Comparison of ENCODE assay signal across 8 cellular contexts in the genomic region with DNA sequence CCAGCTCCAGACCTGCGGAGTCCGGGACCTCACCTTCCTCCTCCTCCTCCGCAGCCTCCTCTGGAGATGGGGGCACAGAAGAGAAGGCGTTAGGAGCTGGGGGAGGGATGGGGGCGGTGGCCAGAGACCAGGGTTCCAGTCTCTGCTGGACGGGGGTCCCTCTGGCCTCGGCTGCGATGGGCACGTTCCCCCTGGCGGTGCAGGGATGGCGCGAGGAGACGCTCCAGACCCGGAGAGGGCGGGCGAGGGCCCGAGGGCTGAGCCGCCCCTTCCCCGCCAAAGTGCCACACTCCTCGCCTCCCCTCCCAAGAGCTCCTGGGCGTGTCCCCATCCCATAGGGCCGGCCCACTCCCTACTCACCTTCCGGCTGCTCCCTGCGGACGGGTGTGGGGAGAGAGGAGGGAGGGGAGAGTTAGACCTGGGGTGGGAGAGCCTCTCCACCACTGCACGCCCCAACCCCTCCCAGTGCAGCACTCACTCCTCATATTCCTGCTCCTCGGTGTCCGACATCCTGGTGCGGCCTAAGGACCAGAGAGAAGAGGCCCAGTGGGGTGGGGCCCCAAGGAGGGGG. TPM values are rescaled to one million over a fixed set of nuclear protein-coding genes. Genes with fewer than 3 reads are reported as not detected.
DNase-seq lines count a peak whose midpoint lies in the region; ATAC-seq and TF ChIP-seq lines count a peak whose summit lies in the region.

No MANE protein-coding gene starts in this region.

- peak overlapping the region; percentile 21; the same call in 1 of the 2 replicates for H3K27ac ChIP-seq in SJCRH30
- no peak overlapping the region for H3K27ac ChIP-seq in gastroesophageal sphincter

- peak overlapping the region; percentile 63 for H3K4me3 Mint-ChIP-seq in Calu3 (ENCODE audit: low read depth, unreplicated experiment)

- H3K36me3 ChIP-seq in SJCRH30 (peaks cover 28% of the 10 kb centered on the region), gastroesophageal sphincter (no peaks in the 10 kb centered on the region)

- peaks cover 23% of the 10 kb centered on the region for H3K4me1 ChIP-seq in SJCRH30
- peaks cover 0 to 16% (median 5%) of the 10 kb centered on the region in 3 donors for H3K4me1 ChIP-seq in gastroesophageal sphincter

- CTCF ChIA-PET in Calu3 (lab: Charles Lee): interaction anchor here (0.6 to 1.7 kb wide), 14 partner anchors 11 to 994 kb away, joined by 3 to 19 read pairs (median 4); a partner anchor contains a TSS

- TF ChIP-seq POLR2A in gastroesophageal sphincter (IDR thresholded peaks at IDR 0.05): no peak

- intact Hi-C loops in Calu3 (cut with micrococcal nuclease; ENCODE audit: unreplicated experiment): loop anchor here (5.0 to 10.0 kb wide), 3 partner anchors 238 to 488 kb away; a partner anchor contains a TSS
- intact Hi-C loops in left colon (cut with DNase I, micrococcal nuclease): no loop called here

- no CpG with 5 or more reads among the region's 29 CpGs for WGBS in gastroesophageal sphincter (ENCODE audit: low coverage in 1 of 2), 2 donors

- no TSS peak for BruUV-seq in Calu3 (replicated peaks; lab: Mats Ljungman, UMichigan)

- DNase-seq in Calu3 (peak; percentile 68), SJCRH30 (peak; percentile 81 to 82), left colon (peak in 1 of 2 donors; percentile 22)
- DNase-seq in Jurkat, Clone E6-1 (ENCODE audit: low read depth, low spot score): no peak
- DNase-seq in activated CD4-positive, CD25-positive, alpha-beta regulatory T cell (lab: John Stamatoyannopoulos, UW): no peak
- DNase-seq in stimulated activated CD4-positive, alpha-beta T cell treated with anti-CD3 and anti-CD28 coated beads, Interleukin-15, amount 100 ng/mL, for 24 hours: no peak

- no peaks in the 10 kb centered on the region for H3K27me3 ChIP-seq in SJCRH30
- H3K27me3 ChIP-seq in gastroesophageal sphincter: peaks cover 100% of the 10 kb centered on the region

- peaks cover 16% of the 10 kb centered on the region for H3K36me3 Mint-ChIP-seq in Calu3 (ENCODE audit: insufficient read depth, unreplicated experiment)

- peaks cover 63% of the 10 kb centered on the region for H3K27me3 Mint-ChIP-seq in Calu3 (ENCODE audit: unreplicated experiment)

- ATAC-seq in left colon: peak; percentile 87
- no peak for ATAC-seq in GM18511 (IDR thresholded peaks at IDR 0.05; ENCODE audit: unreplicated experiment)
- no peak for ATAC-seq in gastroesophageal sphincter

- TF ChIP-seq EP300 in gastroesophageal sphincter (IDR thresholded peaks at IDR 0.05): no peak

- TF ChIP-seq CTCF in Calu3 (IDR thresholded peaks at IDR 0.05; ENCODE audit: unreplicated experiment) (no peak), gastroesophageal sphincter (IDR thresholded peaks at IDR 0.05) (no peak)

- no peaks in the 10 kb centered on the region for H3K9me3 Mint-ChIP-seq in Calu3 (ENCODE audit: low read depth, unreplicated experiment)

- peaks cover 24% of the 10 kb centered on the region for H3K4me1 Mint-ChIP-seq in Calu3 (ENCODE audit: low read depth, unreplicated experiment)

- H3K4me3 ChIP-seq in Jurkat, Clone E6-1 (ENCODE audit: low read length): peak overlapping the region; percentile 44
- H3K4me3 ChIP-seq in SJCRH30: peak overlapping the region; percentile 58
- no peak overlapping the region for H3K4me3 ChIP-seq in gastroesophageal sphincter

- no peaks in the 10 kb centered on the region for H3K9me3 ChIP-seq in SJCRH30 (replicated peaks)
- no peaks in the 10 kb centered on the region for H3K9me3 ChIP-seq in gastroesophageal sphincter

- H3K27ac Mint-ChIP-seq in Calu3 (ENCODE audit: unreplicated experiment): no peak overlapping the region

RNA-seq across cellular contexts. Expression of a gene that starts 2.3 kb away (rescaled TPM):
- total RNA-seq in Calu3 (2022) (48.8 and 53.7 TPM in 2 replicates), left colon (under 1 TPM; 0.40 to 0.70 TPM), gastroesophageal sphincter (1 to 10 TPM in 1 of 4 donors, not detected in 3; 4.4 TPM)
- polyA plus RNA-seq in Jurkat, Clone E6-1 (2012; ENCODE audit: insufficient read depth, insufficient read length): 30.1 TPM
- total RNA-seq in SJCRH30 (2014; rRNA removed; shearing (Covaris generic)): 599 and 612 TPM in 2 replicates

RNA-seq across cellular contexts. Expression of a gene that starts 10.8 kb away (rescaled TPM):
- 1.3 and 2.5 TPM in 2 replicates for total RNA-seq in Calu3 (2022)
- 3.0 TPM for polyA plus RNA-seq in Jurkat, Clone E6-1 (2012; ENCODE audit: insufficient read depth, insufficient read length)
- 2.4 and 2.5 TPM in 2 replicates for total RNA-seq in SJCRH30 (2014; rRNA removed; shearing (Covaris generic))
- total RNA-seq in left colon: 1 to 10 TPM in 1 of 2 donors, not detected in 1; 1.1 TPM
- total RNA-seq in gastroesophageal sphincter: not detected

RNA-seq across cellular contexts. Expression of a gene that starts 19.7 kb away (rescaled TPM):
- total RNA-seq in Calu3 (2022) (10.3 and 13.1 TPM in 2 replicates), left colon (1 to 10 TPM in 1 of 2 donors, under 1 TPM in 1; 0.79 to 2.6 TPM), gastroesophageal sphincter (under 1 TPM in 2 of 4 donors, not detected in 2; 0.42 to 0.52 TPM)
- 14.5 TPM for polyA plus RNA-seq in Jurkat, Clone E6-1 (2012; ENCODE audit: insufficient read depth, insufficient read length)
- 9.1 and 14.0 TPM in 2 replicates for total RNA-seq in SJCRH30 (2014; rRNA removed; shearing (Covaris generic))

RNA-seq across cellular contexts. Expression of a gene that starts 29.3 kb away (rescaled TPM):
- 140 and 151 TPM in 2 replicates for total RNA-seq in Calu3 (2022)
- polyA plus RNA-seq in Jurkat, Clone E6-1 (2012; ENCODE audit: insufficient read depth, insufficient read length): 73.2 TPM
- 26.2 and 30.5 TPM in 2 replicates for total RNA-seq in SJCRH30 (2014; rRNA removed; shearing (Covaris generic))
- 100 to 1,000 TPM; 102 to 118 TPM for total RNA-seq in left colon
- total RNA-seq in gastroesophageal sphincter: 100 to 1,000 TPM; 268 to 479 (median 276) TPM

RNA-seq across cellular contexts. Expression of a gene that starts 33.4 kb away (rescaled TPM):
- 0.54 and 0.71 TPM in 2 replicates for total RNA-seq in Calu3 (2022)
- 4.1 TPM for polyA plus RNA-seq in Jurkat, Clone E6-1 (2012; ENCODE audit: insufficient read depth, insufficient read length)
- 0.36 TPM in 1 of 2 replicates, not detected in the other for total RNA-seq in SJCRH30 (2014; rRNA removed; shearing (Covaris generic))
- 1 to 10 TPM in 1 of 2 donors, under 1 TPM in 1; 0.64 to 1.9 TPM for total RNA-seq in left colon
- total RNA-seq in gastroesophageal sphincter: under 1 TPM in 1 of 4 donors, not detected in 3; 0.13 TPM

Comparison
In these comparisons a context has a peak if more than half of its experiments do, and no peak if none do; other contexts are left out.
1. DNase-seq: peak in Calu3 (single experiment) and SJCRH30 (2 of 2); none in Jurkat, Clone E6-1 (single experiment), activated CD4-positive, CD25-positive, alpha-beta regulatory T cell (0 of 4) and stimulated activated CD4-positive, alpha-beta T cell treated with anti-CD3 and anti-CD28 coated beads, Interleukin-15, amount 100 ng/mL, for 24 hours (single experiment).
2. H3K4me3 ChIP-seq: peak in Jurkat, Clone E6-1 (single experiment) and SJCRH30 (single experiment); none in gastroesophageal sphincter (0 of 2).
3. RNA of a gene that starts 2.3 kb away (total RNA-seq): 599 to 612 TPM in SJCRH30; 48.8 to 53.7 TPM in Calu3, 0.40 to 0.70 TPM in left colon and 4.4 TPM in gastroesophageal sphincter; every median in the first group is over 10 times any median in the second.